In genomic region chr13:113947321-113948033, GRCh38 we compare ENCODE assay signal across 1 cellular context.
TF ChIP-seq lines count a peak whose summit lies in the region.

No MANE protein-coding gene starts in this region.

TF ChIP-seq in Ishikawa, 13 proteins besides CTCF, POLR2A, EP300 and RAD21 (continued from another document):
- no peak for TF ChIP-seq REST (IDR thresholded peaks at IDR 0.05; ENCODE audit: low read depth)
- TF ChIP-seq CREB1 (IDR thresholded peaks at IDR 0.05; ENCODE audit: low read depth): no peak
- peak; percentile 55 for TF ChIP-seq USF1 (IDR thresholded peaks at IDR 0.05)
- TF ChIP-seq CEBPB (IDR thresholded peaks at IDR 0.05): no peak
- no peak for TF ChIP-seq TAF1 (IDR thresholded peaks at IDR 0.05; ENCODE audit: low read depth)
- no peak for TF ChIP-seq EGR1 (IDR thresholded peaks at IDR 0.05)
- TF ChIP-seq MAX (IDR thresholded peaks at IDR 0.05): 0 out of 2 replicates have a peak, but pooled peaks have one; percentile 15
